In the genomic region with DNA sequence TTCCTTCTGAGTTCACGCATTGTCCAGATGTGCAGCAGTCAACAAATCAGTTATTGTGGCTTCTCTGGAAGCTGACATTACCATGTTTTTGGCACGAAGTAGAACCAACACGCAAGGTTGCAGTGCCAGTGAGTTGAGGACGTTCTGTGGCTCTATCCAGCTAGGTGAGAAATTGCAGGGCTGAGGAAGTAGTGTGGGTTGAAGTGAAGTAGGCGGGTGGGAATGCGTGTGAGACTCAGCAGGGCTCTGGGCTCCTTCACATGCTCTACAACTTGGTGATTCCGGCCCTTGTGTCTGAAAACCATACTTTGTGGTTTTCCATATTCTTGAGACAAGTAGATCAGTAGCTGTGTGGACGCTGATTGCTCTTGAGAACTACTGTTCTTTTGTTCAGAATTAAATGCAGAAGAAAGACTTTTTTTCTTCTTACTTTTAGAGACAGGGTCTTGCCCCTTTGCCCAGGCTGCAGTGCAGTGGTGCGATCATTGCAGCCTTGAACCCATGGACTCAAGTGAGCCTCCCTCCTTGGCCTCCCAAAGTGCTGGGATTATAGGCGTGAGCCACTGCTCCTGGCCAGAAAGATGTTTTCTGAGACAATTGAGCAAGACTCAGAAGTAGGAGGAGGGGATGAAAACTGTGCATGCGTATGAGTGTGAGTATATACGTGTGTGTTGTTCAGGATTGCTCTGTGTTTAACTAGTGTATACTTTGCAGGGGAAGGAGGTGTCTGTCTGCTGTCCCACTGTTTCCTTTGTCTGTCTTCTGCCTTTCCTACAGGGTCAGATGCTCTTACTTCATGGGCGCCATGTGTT, we compare ENCODE assay signal across 9 cellular contexts. TPM values are rescaled to one million over a fixed set of nuclear protein-coding genes. Genes with fewer than 3 reads are reported as not detected.
DNase-seq lines count a peak whose midpoint lies in the region; ATAC-seq and TF ChIP-seq lines count a peak whose summit lies in the region.
"Had no signal": no experiment of that assay in that cellular context is flagged by ENCODE, and none has a peak within 500 bp of the region (broad histone marks: within the 10 kb centered on the region; RNA-seq: fewer than 3 reads in every experiment).

No MANE protein-coding gene starts in this region.

- H3K4me3 ChIP-seq in GM12865 (ENCODE audit: low read depth, low read length): no peak overlapping the region
- H3K4me3 ChIP-seq: uterus had no signal

- no peaks in the 10 kb centered on the region for H3K27me3 Mint-ChIP-seq in neural crest cell (ENCODE audit: low read depth)

- H3K9me3 Mint-ChIP-seq in neural crest cell: no peaks in the 10 kb centered on the region

- TF ChIP-seq CTCF in GM12865 (IDR thresholded peaks at IDR 0.05; ENCODE audit: insufficient read depth, low read depth, low read length, missing control alignments): no peak
- TF ChIP-seq CTCF in neural crest cell (conservative IDR thresholded peaks at IDR 0.05): no peak

- peaks cover 21% of the 10 kb centered on the region for H3K4me1 Mint-ChIP-seq in neural crest cell

- no peaks in the 10 kb centered on the region for H3K36me3 Mint-ChIP-seq in neural crest cell (ENCODE audit: low read depth)

- ATAC-seq in HG02973 (IDR thresholded peaks at IDR 0.05; ENCODE audit: unreplicated experiment): peak; percentile 67

- no peak overlapping the region for H3K4me3 Mint-ChIP-seq in neural crest cell

- DNase-seq in GM12865 (ENCODE audit: low read depth) (peak; percentile 85), neural crest cell (ENCODE audit: low read depth, low spot score) (no peak), UCSD-AML1 (lab: John Stamatoyannopoulos, UW; ENCODE audit: unreplicated experiment) (no peak), NCI-H187 treated with DMSO at 0.1 percent for 48 hours (lab: John Stamatoyannopoulos, UW) (no peak), SW 1271 (lab: John Stamatoyannopoulos, UW) (no peak), dermis blood vessel endothelial cell (no peak)
- peak; percentile 70 for DNase-seq in activated effector memory CD4-positive, alpha-beta T cell treated with anti-CD3 and anti-CD28 coated beads, Interleukin-2, amount 50 U/mL, for 16 hours
- DNase-seq: uterus had no signal

- H3K27ac Mint-ChIP-seq in neural crest cell (ENCODE audit: unreplicated experiment): peak overlapping the region; percentile 50

RNA-seq across cellular contexts. Expression of gene GATAD2A, which starts 46.2 kb away (rescaled TPM):
- 150 and 158 TPM in 2 replicates for total RNA-seq in neural crest cell
- total RNA-seq in dermis blood vessel endothelial cell: 47.0 and 104 TPM in 2 replicates

Comparison
In these comparisons a context has a peak if more than half of its experiments do, and no peak if none do; other contexts are left out.
1. DNase-seq: peak in GM12865 (single experiment) and activated effector memory CD4-positive, alpha-beta T cell treated with anti-CD3 and anti-CD28 coated beads, Interleukin-2, amount 50 U/mL, for 16 hours (single experiment); none in neural crest cell (single experiment), UCSD-AML1 (single experiment), NCI-H187 treated with DMSO at 0.1 percent for 48 hours (single experiment), SW 1271 (0 of 2) and dermis blood vessel endothelial cell (single experiment).